In the genomic region with DNA sequence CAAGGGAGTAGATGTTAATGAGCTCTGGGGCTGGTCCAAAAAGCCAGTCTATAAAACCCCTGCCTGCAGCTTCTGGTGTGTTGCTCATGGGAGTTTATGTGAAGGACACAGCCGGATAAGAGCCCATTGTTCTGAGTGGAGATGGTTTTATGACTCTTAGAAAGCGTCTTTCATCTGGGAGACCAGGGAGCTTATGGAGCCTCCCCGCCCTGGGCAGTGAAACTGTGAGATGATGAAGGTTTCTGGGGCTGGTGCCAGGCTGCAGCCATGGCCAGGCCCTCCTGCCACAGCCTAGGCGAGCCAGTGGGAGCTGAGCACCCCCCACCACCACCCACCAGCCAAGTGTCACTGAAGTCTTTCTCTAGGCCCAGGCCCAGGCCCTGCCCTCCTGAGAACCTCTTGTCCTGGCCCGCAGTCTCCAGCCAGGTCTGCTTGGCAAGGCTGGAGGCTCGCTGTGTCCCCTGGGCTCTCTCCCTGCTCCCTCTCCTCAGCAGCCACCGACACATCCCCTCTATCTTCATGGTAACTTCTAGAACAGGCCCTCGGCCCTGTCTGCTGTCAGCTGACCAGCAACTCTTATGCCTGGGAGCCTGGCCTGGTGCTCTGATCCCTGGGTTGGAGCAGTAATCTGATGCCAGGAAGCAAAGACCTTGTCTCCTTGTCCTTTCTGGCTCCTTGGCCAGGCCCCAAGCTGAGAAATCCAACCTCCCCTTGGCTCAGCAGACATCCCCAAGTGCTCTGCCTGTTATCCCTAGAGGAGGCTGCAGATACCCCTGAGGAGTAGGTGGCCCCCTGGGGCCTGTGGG, we compare ENCODE assay signal across 10 cellular contexts. TPM values are rescaled to one million over a fixed set of nuclear protein-coding genes. Genes with fewer than 3 reads are reported as not detected.
DNase-seq lines count a peak whose midpoint lies in the region; ATAC-seq and TF ChIP-seq lines count a peak whose summit lies in the region.
"Had no signal": no experiment of that assay in that cellular context is flagged by ENCODE, and none has a peak within 500 bp of the region (broad histone marks: within the 10 kb centered on the region; RNA-seq: fewer than 3 reads in every experiment).

No MANE protein-coding gene starts in this region.

- no peak for TF ChIP-seq CTCF in sigmoid colon (IDR thresholded peaks at IDR 0.05)

- WGBS in sigmoid colon, 2 donors, result 11 to 47% methylated on average over 8 of the region's 8 CpGs

- peak in 2 of 4 donors; percentile 48 to 49 for TF ChIP-seq EP300 in sigmoid colon (IDR thresholded peaks at IDR 0.05)

- intact Hi-C loops in sigmoid colon (cut with DNase I), result loop anchor here (5.0 kb wide), 1 partner anchor 35 kb away; no protein-coding TSS in a partner anchor

- H3K9me3 ChIP-seq in sigmoid colon, result no peaks in the 10 kb centered on the region

- no peaks in the 10 kb centered on the region for H3K36me3 ChIP-seq in sigmoid colon

- ATAC-seq in GM21528 (IDR thresholded peaks at IDR 0.05; ENCODE audit: low FRiP score, unreplicated experiment), result no peak

- DNase-seq in GM03348 (ENCODE audit: low spot score) (peak; percentile 44), anterior cingulate cortex (lab: John Stamatoyannopoulos, UW) (peak in 55 of 58 donors; percentile 21 to 94 (median 74)), hippocampal formation (lab: John Stamatoyannopoulos, UW) (peak; percentile 55 to 76), sigmoid colon (peak; percentile 97)
- no peak for DNase-seq in activated naive CD4-positive, alpha-beta T cell treated with Interleukin-2 at 50 U/mL for 16 hours
- DNase-seq in activated T-cell treated with anti-CD3 and anti-CD28 coated beads, Interleukin-2, amount 50 U/mL, for 48 hours, result no peak
- no peak for DNase-seq in central memory CD4-positive, alpha-beta T cell
- DNase-seq: NCI-H2081 treated with DMSO at 0.1 percent for 48 hours had no signal

- no peak for TF ChIP-seq POLR2A in sigmoid colon (IDR thresholded peaks at IDR 0.05)

- H3K4me1 ChIP-seq in sigmoid colon, result peaks cover 0 to 65% (median 56%) of the 10 kb centered on the region in 4 donors

- no peak overlapping the region for H3K4me3 ChIP-seq in sigmoid colon

- H3K27ac ChIP-seq in sigmoid colon, result peak overlapping the region; percentile 84 to 97 (median 87)

- no peaks in the 10 kb centered on the region for H3K27me3 ChIP-seq in sigmoid colon

RNA-seq across cellular contexts. Expression of gene ARHGEF10L, which starts 7.6 kb away (rescaled TPM):
- total RNA-seq in sigmoid colon, result 10 to 100 TPM; 25.0 to 44.9 (median 32.1) TPM
- 10 to 100 TPM; 28.7 to 76.2 (median 33.0) TPM for polyA plus RNA-seq in sigmoid colon
- total RNA-seq: activated CD8-positive, alpha-beta memory T cell treated with anti-CD3 and anti-CD28 coated beads for 36 hours had no signal

Comparison
In these comparisons a context has a peak if more than half of its experiments do, and no peak if none do; other contexts are left out.
1. DNase-seq: peak in GM03348 (single experiment), anterior cingulate cortex (55 of 58), hippocampal formation (2 of 2) and sigmoid colon (single experiment); none in activated naive CD4-positive, alpha-beta T cell treated with Interleukin-2 at 50 U/mL for 16 hours (single experiment), activated T-cell treated with anti-CD3 and anti-CD28 coated beads, Interleukin-2, amount 50 U/mL, for 48 hours (0 of 2) and central memory CD4-positive, alpha-beta T cell (single experiment).